9 cellular contexts compared by ENCODE assay signal in genomic region chr1:239976130-239976968, GRCh38.
A peak's percentile ranks its signal among the peaks of the same experiment; 100 is the strongest.
DNase-seq lines count a peak whose midpoint lies in the region; TF ChIP-seq lines count a peak whose summit lies in the region.
"Had no signal": no experiment of that assay in that cellular context is flagged by ENCODE, and none has a peak within 500 bp of the region (broad histone marks: within the 10 kb centered on the region; RNA-seq: fewer than 3 reads in every experiment).

No MANE protein-coding gene starts in this region.

- H3K27ac ChIP-seq in 22Rv1 (no peak overlapping the region), H9 (ENCODE audit: insufficient read length, low read depth, low read length) (no peak overlapping the region), VCaP (no peak overlapping the region), suprapubic skin (no peak overlapping the region)
- H3K27ac ChIP-seq: skin epidermis had no signal

- no peak overlapping the region for H4K91ac ChIP-seq in H9 (ENCODE audit: insufficient read length, low read depth, low read length)

- no peak overlapping the region for H2AK5ac ChIP-seq in H9 (ENCODE audit: insufficient read length, low read length)

- H2BK12ac ChIP-seq in H9 (ENCODE audit: insufficient read length, low read depth, low read length): no peak overlapping the region

- no peak overlapping the region for H3K4me2 ChIP-seq in H9 (ENCODE audit: insufficient read depth, insufficient read length, low read length)

- no peak overlapping the region for H3K18ac ChIP-seq in H9 (ENCODE audit: insufficient read length, low read depth, low read length)

- H3K79me1 ChIP-seq in H9 (ENCODE audit: insufficient read depth, low read depth, low read length, poor library complexity, severe bottlenecking): no peaks in the 10 kb centered on the region

- no peak overlapping the region for H3K4ac ChIP-seq in H9 (ENCODE audit: low read depth, low read length)

- H2AFZ ChIP-seq in H9 (ENCODE audit: low read length): no peak overlapping the region

- peaks cover 4% of the 10 kb centered on the region; the same call in 1 of the 2 replicates for H3K27me3 Mint-ChIP-seq in H9 (ENCODE audit: low read depth)

- H3K4me1 ChIP-seq in H9 (ENCODE audit: insufficient read depth, low read length) (no peaks in the 10 kb centered on the region), suprapubic skin (no peaks in the 10 kb centered on the region)

- H3T11ph ChIP-seq in H9 (ENCODE audit: low read length): no peak overlapping the region

- DNase-seq in G401 (ENCODE audit: low spot score) (peak; percentile 49), H9 (peak; percentile 56), LNCaP clone FGC (ENCODE audit: low read depth) (peak; percentile 15), middle frontal gyrus (ENCODE audit: extremely low spot score, low spot score) (peak; percentile 50), suprapubic skin (ENCODE audit: low spot score in 2 of 2) (no peak)
- DNase-seq in effector CD4-positive, alpha-beta T cell: peak; percentile 27

- TF ChIP-seq CTCF in 22Rv1 (IDR thresholded peaks at IDR 0.05) (peak; percentile 99), H9 (conservative IDR thresholded peaks at IDR 0.05) (peak; percentile 98), LNCaP clone FGC (IDR thresholded peaks at IDR 0.05; ENCODE audit: control insufficient read depth, extremely low read depth, insufficient read depth) (peak; percentile 95), VCaP (conservative IDR thresholded peaks at IDR 0.05) (peak; percentile 97), suprapubic skin (IDR thresholded peaks at IDR 0.05) (peak; percentile 41 to 84)

- H2BK5ac ChIP-seq in H9 (ENCODE audit: insufficient read length, low read length): no peak overlapping the region

- TF ChIP-seq POLR2A in suprapubic skin (IDR thresholded peaks at IDR 0.05): no peak

- no peak overlapping the region for H4K8ac ChIP-seq in H9 (replicated peaks; ENCODE audit: insufficient read length, low read depth, low read length)

- no peak overlapping the region for H3K4me3 Mint-ChIP-seq in H9

- H3K27me3 ChIP-seq in H9 (ENCODE audit: insufficient read depth, low read length): no peaks in the 10 kb centered on the region
- peaks cover 2% of the 10 kb centered on the region for H3K27me3 ChIP-seq in suprapubic skin

- H4K20me1 ChIP-seq in H9 (ENCODE audit: control insufficient read depth, insufficient read depth, insufficient read length): no peaks in the 10 kb centered on the region

- H3K23ac ChIP-seq in H9 (ENCODE audit: insufficient read length, low read depth, low read length): no peak overlapping the region

- TF ChIP-seq EP300 in suprapubic skin (IDR thresholded peaks at IDR 0.05): no peak

- no peaks in the 10 kb centered on the region for H3K36me3 ChIP-seq in suprapubic skin

- H3K36me3 Mint-ChIP-seq in H9 (ENCODE audit: insufficient read depth in 1 of 3, low read depth in 3 of 3): peaks cover 19 to 29% (median 25%) of the 10 kb centered on the region in 3 experiments

- no peak overlapping the region for H2BK120ac ChIP-seq in H9 (ENCODE audit: low read depth, low read length, poor library complexity, severe bottlenecking)

- no peaks in the 10 kb centered on the region for H3K23me2 ChIP-seq in H9 (ENCODE audit: insufficient read length, low read depth, low read length, poor library complexity, severe bottlenecking)

- H3K9me3 ChIP-seq in H9 (ENCODE audit: control insufficient read depth, low read depth, low read length) (peaks cover 7% of the 10 kb centered on the region), suprapubic skin (peaks cover 12% of the 10 kb centered on the region)

- H3K4me3 ChIP-seq in LNCaP clone FGC (ENCODE audit: low read depth, low read length) (no peak overlapping the region), suprapubic skin (no peak overlapping the region)
- H3K4me3 ChIP-seq: skin epidermis had no signal

- H3K4me1 Mint-ChIP-seq in H9: no peaks in the 10 kb centered on the region

- H3K79me2 ChIP-seq in H9 (ENCODE audit: insufficient read depth, low read length): no peaks in the 10 kb centered on the region

- no peak overlapping the region for H2BK15ac ChIP-seq in H9 (ENCODE audit: low read depth, low read length)

- no peak overlapping the region for H3K27ac Mint-ChIP-seq in H9

- no peak overlapping the region for H3K14ac ChIP-seq in H9 (ENCODE audit: insufficient read depth, low read length)

- peaks cover 33 to 42% of the 10 kb centered on the region in 2 experiments for H3K9me3 Mint-ChIP-seq in H9

- H2BK20ac ChIP-seq in H9 (ENCODE audit: low read depth, low read length, poor library complexity, severe bottlenecking): no peak overlapping the region

- no CpG with 5 or more reads among the region's 5 CpGs for WGBS in H9 (ENCODE audit: extremely low coverage, insufficient read length, low lambda C conversion rate)
- WGBS in suprapubic skin: 28% methylated on average over 5 of the region's 5 CpGs

- in situ Hi-C loops in G401 (cut with HindIII; ENCODE audit: low sequenced_read_pairs): no loop called here

- no peak overlapping the region for H3K9ac ChIP-seq in H9 (ENCODE audit: extremely low read depth, insufficient read length, low read length)

- no peak overlapping the region for H4K5ac ChIP-seq in H9 (ENCODE audit: insufficient read length, low read depth, low read length)

- no peak overlapping the region for H3K56ac ChIP-seq in H9 (ENCODE audit: insufficient read length, low read depth, low read length)

Comparison
In these comparisons a context has a peak if more than half of its experiments do, and no peak if none do; other contexts are left out.
1. DNase-seq: peak in G401 (single experiment), H9 (single experiment), LNCaP clone FGC (single experiment), effector CD4-positive, alpha-beta T cell (single experiment) and middle frontal gyrus (single experiment); none in suprapubic skin (0 of 2).
2. Peak in every context shown above with its lines, with median percentiles within 50 percentile points of each other: CTCF ChIP-seq.